Comparison of ENCODE assay signal across 2 cellular contexts in the genomic region with DNA sequence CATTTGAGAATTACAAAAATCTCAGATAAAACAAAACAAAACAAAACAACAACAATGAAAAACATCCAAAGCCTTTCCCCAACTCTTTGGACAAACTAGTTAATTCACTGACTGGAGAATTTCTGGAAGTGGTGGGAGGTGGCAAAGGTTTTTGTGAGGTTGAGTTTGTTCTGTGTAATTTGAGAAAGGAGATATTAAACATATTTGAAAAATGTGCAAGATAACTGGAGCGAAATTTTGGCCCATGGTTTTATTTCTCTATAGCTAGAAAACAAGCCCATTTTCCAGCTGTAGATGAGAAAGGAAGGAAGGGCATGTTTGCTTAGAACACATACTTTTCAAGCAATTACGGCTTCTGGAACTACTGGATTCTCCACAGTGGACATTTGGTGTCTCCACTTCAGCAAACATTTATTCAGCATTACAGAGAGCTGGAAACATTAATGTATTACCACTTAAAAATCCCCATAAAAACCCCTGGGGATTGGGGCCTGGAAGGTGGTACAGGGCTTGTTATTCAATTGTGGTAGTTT.
TF ChIP-seq lines count a peak whose summit lies in the region.

No MANE protein-coding gene starts in this region.

TF ChIP-seq in A549, 52 proteins besides CTCF, POLR2A, EP300 and RAD21:
- TF ChIP-seq, protein P1, sequence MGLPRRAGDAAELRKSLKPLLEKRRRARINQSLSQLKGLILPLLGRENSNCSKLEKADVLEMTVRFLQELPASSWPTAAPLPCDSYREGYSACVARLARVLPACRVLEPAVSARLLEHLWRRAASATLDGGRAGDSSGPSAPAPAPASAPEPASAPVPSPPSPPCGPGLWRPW (IDR thresholded peaks at IDR 0.05) = no peak
- TF ChIP-seq KDM5A (IDR thresholded peaks at IDR 0.05) = no peak
- no peak for TF ChIP-seq ZC3H11A (IDR thresholded peaks at IDR 0.05)
- TF ChIP-seq CHD2 (IDR thresholded peaks at IDR 0.05; ENCODE audit: low read length, partially characterized antibody) = no peak
- peak; percentile 28; the same call in 1 of the 2 replicates for TF ChIP-seq GATA3 (IDR thresholded peaks at IDR 0.05; ENCODE audit: borderline replicate concordance)
- no peak for TF ChIP-seq PHF8 (IDR thresholded peaks at IDR 0.05; ENCODE audit: borderline replicate concordance, low read depth)

TF ChIP-seq in HCT116, 20 proteins besides CTCF, POLR2A, EP300 and RAD21:
- TF ChIP-seq, protein P2, sequence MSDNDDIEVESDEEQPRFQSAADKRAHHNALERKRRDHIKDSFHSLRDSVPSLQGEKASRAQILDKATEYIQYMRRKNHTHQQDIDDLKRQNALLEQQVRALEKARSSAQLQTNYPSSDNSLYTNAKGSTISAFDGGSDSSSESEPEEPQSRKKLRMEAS (IDR thresholded peaks at IDR 0.05) = no peak
- no peak for TF ChIP-seq EZH2 (IDR thresholded peaks at IDR 0.05)
- TF ChIP-seq JUND (IDR thresholded peaks at IDR 0.05) = no peak
- TF ChIP-seq, protein P3, sequence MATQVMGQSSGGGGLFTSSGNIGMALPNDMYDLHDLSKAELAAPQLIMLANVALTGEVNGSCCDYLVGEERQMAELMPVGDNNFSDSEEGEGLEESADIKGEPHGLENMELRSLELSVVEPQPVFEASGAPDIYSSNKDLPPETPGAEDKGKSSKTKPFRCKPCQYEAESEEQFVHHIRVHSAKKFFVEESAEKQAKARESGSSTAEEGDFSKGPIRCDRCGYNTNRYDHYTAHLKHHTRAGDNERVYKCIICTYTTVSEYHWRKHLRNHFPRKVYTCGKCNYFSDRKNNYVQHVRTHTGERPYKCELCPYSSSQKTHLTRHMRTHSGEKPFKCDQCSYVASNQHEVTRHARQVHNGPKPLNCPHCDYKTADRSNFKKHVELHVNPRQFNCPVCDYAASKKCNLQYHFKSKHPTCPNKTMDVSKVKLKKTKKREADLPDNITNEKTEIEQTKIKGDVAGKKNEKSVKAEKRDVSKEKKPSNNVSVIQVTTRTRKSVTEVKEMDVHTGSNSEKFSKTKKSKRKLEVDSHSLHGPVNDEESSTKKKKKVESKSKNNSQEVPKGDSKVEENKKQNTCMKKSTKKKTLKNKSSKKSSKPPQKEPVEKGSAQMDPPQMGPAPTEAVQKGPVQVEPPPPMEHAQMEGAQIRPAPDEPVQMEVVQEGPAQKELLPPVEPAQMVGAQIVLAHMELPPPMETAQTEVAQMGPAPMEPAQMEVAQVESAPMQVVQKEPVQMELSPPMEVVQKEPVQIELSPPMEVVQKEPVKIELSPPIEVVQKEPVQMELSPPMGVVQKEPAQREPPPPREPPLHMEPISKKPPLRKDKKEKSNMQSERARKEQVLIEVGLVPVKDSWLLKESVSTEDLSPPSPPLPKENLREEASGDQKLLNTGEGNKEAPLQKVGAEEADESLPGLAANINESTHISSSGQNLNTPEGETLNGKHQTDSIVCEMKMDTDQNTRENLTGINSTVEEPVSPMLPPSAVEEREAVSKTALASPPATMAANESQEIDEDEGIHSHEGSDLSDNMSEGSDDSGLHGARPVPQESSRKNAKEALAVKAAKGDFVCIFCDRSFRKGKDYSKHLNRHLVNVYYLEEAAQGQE (IDR thresholded peaks at IDR 0.05; ENCODE audit: low read depth) = no peak
- no peak for TF ChIP-seq FOSL1 (IDR thresholded peaks at IDR 0.05; ENCODE audit: low read depth)
- TF ChIP-seq SIN3A (IDR thresholded peaks at IDR 0.05; ENCODE audit: low read depth) = no peak
- TF ChIP-seq, protein P4, sequence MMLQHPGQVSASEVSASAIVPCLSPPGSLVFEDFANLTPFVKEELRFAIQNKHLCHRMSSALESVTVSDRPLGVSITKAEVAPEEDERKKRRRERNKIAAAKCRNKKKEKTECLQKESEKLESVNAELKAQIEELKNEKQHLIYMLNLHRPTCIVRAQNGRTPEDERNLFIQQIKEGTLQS (IDR thresholded peaks at IDR 0.05) = no peak
- TF ChIP-seq CBX3 (IDR thresholded peaks at IDR 0.05; ENCODE audit: low read depth) = no peak
- no peak for TF ChIP-seq SP1 (IDR thresholded peaks at IDR 0.05; ENCODE audit: low read depth)
- TF ChIP-seq, protein P5, sequence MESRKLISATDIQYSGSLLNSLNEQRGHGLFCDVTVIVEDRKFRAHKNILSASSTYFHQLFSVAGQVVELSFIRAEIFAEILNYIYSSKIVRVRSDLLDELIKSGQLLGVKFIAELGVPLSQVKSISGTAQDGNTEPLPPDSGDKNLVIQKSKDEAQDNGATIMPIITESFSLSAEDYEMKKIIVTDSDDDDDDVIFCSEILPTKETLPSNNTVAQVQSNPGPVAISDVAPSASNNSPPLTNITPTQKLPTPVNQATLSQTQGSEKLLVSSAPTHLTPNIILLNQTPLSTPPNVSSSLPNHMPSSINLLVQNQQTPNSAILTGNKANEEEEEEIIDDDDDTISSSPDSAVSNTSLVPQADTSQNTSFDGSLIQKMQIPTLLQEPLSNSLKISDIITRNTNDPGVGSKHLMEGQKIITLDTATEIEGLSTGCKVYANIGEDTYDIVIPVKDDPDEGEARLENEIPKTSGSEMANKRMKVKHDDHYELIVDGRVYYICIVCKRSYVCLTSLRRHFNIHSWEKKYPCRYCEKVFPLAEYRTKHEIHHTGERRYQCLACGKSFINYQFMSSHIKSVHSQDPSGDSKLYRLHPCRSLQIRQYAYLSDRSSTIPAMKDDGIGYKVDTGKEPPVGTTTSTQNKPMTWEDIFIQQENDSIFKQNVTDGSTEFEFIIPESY (IDR thresholded peaks at IDR 0.05; ENCODE audit: extremely low read depth, insufficient replicate concordance, low read length) = no peak
- TF ChIP-seq CEBPB (IDR thresholded peaks at IDR 0.05; ENCODE audit: low read depth) = no peak
- TF ChIP-seq EZH2phosphoT487 (IDR thresholded peaks at IDR 0.05; ENCODE audit: borderline replicate concordance) = no peak
- no peak for TF ChIP-seq ZNF274 (IDR thresholded peaks at IDR 0.05; ENCODE audit: low read depth, low read length)
- no peak for TF ChIP-seq ELF1 (IDR thresholded peaks at IDR 0.05; ENCODE audit: borderline replicate concordance, low read depth)
- TF ChIP-seq YY1 (IDR thresholded peaks at IDR 0.05; ENCODE audit: extremely low read depth, insufficient replicate concordance, low read depth, low read length) = no peak
- no peak for TF ChIP-seq ZFX (IDR thresholded peaks at IDR 0.05)
